13 cellular contexts compared by ENCODE assay signal in genomic region chr16:57889111-57889510, GRCh38.
A peak's percentile ranks its signal among the peaks of the same experiment; 100 is the strongest.
DNase-seq lines count a peak whose midpoint lies in the region; ATAC-seq and TF ChIP-seq lines count a peak whose summit lies in the region.
"Had no signal": no experiment of that assay in that cellular context is flagged by ENCODE, and none has a peak within 500 bp of the region (broad histone marks: within the 10 kb centered on the region; RNA-seq: fewer than 3 reads in every experiment).

No MANE protein-coding gene starts in this region.

- intact Hi-C loops in natural killer cell (cut with micrococcal nuclease): loop anchor here (10.0 kb wide), 1 partner anchor 406 kb away; the partner anchor contains the start of gene PRSS54
- intact Hi-C loops in spleen (cut with DNase I; ENCODE audit: low total_unique reads): no loop called here

- no peak for DNase-seq in stimulated activated naive CD8-positive, alpha-beta T cell treated with anti-CD3 and anti-CD28 coated beads, Interleukin-15, amount 100 ng/mL, for 72 hours
- DNase-seq in central memory CD8-positive, alpha-beta T cell (ENCODE audit: low spot score in 2 of 2): no peak
- DNase-seq in natural killer cell (no peak), spleen (peak; percentile 31), GM13976 (ENCODE audit: low spot score) (no peak)
- no peak for DNase-seq in activated naive CD4-positive, alpha-beta T cell (lab: John Stamatoyannopoulos, UW)
- DNase-seq: AML-193; Caco-2; CD4-positive, alpha-beta T cell had no signal

- peaks cover 5 to 51% (median 20%) of the 10 kb centered on the region in 6 donors for H3K4me1 ChIP-seq in spleen
- H3K4me1 ChIP-seq: HAP-1 had no signal

- H3K36me3 ChIP-seq in spleen: no peaks in the 10 kb centered on the region
- H3K36me3 ChIP-seq: HAP-1 had no signal

- 87 to 96% (median 94%) methylated on average over 4 of the region's 4 CpGs for WGBS in spleen, 5 donors

- peak overlapping the region in 3 of 8 donors; percentile 52 to 73 (median 57) for H3K27ac ChIP-seq in spleen
- H3K27ac ChIP-seq: C4-2B had no signal

- peaks cover 0 to 48% (median 8%) of the 10 kb centered on the region in 7 donors for H3K27me3 ChIP-seq in spleen (replicated peaks in 1 of 7)

- no peak overlapping the region for H3K4me3 ChIP-seq in spleen
- H3K4me3 ChIP-seq: HAP-1 had no signal

- TF ChIP-seq CTCF in natural killer cell (IDR thresholded peaks at IDR 0.05) (no peak), spleen (IDR thresholded peaks at IDR 0.05 in 8 of 11, conservative IDR thresholded peaks at IDR 0.05 in 3 of 11) (no peak), GM13976 (IDR thresholded peaks at IDR 0.05; ENCODE audit: borderline replicate concordance, control extremely low read depth, extremely low read depth, insufficient read depth, missing control alignments) (no peak)

- TF ChIP-seq POLR2A in spleen (IDR thresholded peaks at IDR 0.05): no peak

- H3K4me3 Mint-ChIP-seq in stimulated activated naive CD8-positive, alpha-beta T cell treated with anti-CD3 and anti-CD28 coated beads, Interleukin-15, Interleukin-2, amounts not matched to agents 100 ng/mL and 50 ng/mL, for 24 hours: no peak overlapping the region
- H3K4me3 Mint-ChIP-seq in stimulated activated naive CD8-positive, alpha-beta T cell treated with anti-CD3 and anti-CD28 coated beads, Interleukin-15, amount 100 ng/mL, for 72 hours: no peak overlapping the region
- no peak overlapping the region for H3K4me3 Mint-ChIP-seq in central memory CD8-positive, alpha-beta T cell
- peak overlapping the region; percentile 72 for H3K4me3 Mint-ChIP-seq in natural killer cell
- H3K4me3 Mint-ChIP-seq: CD4-positive, alpha-beta T cell had no signal

- H3K27ac Mint-ChIP-seq in stimulated activated naive CD8-positive, alpha-beta T cell treated with anti-CD3 and anti-CD28 coated beads, Interleukin-15, Interleukin-2, amounts not matched to agents 100 ng/mL and 50 ng/mL, for 24 hours: peak overlapping the region; percentile 45
- H3K27ac Mint-ChIP-seq in stimulated activated naive CD8-positive, alpha-beta T cell treated with anti-CD3 and anti-CD28 coated beads, Interleukin-15, amount 100 ng/mL, for 72 hours: no peak overlapping the region
- H3K27ac Mint-ChIP-seq in central memory CD8-positive, alpha-beta T cell (ENCODE audit: low read depth): peak overlapping the region; percentile 32
- peak overlapping the region; percentile 89 to 92 for H3K27ac Mint-ChIP-seq in natural killer cell
- H3K27ac Mint-ChIP-seq: CD4-positive, alpha-beta T cell had no signal

- no peaks in the 10 kb centered on the region for H3K9me3 ChIP-seq in spleen
- H3K9me3 ChIP-seq: Caco-2, HAP-1 had no signal

- H3K9me3 Mint-ChIP-seq in stimulated activated naive CD8-positive, alpha-beta T cell treated with anti-CD3 and anti-CD28 coated beads, Interleukin-15, Interleukin-2, amounts not matched to agents 100 ng/mL and 50 ng/mL, for 24 hours: no peaks in the 10 kb centered on the region
- H3K9me3 Mint-ChIP-seq in stimulated activated naive CD8-positive, alpha-beta T cell treated with anti-CD3 and anti-CD28 coated beads, Interleukin-15, amount 100 ng/mL, for 72 hours: no peaks in the 10 kb centered on the region
- no peaks in the 10 kb centered on the region for H3K9me3 Mint-ChIP-seq in central memory CD8-positive, alpha-beta T cell
- no peaks in the 10 kb centered on the region for H3K9me3 Mint-ChIP-seq in natural killer cell
- H3K9me3 Mint-ChIP-seq: CD4-positive, alpha-beta T cell had no signal

- ATAC-seq in stimulated activated naive CD8-positive, alpha-beta T cell treated with anti-CD3 and anti-CD28 coated beads, Interleukin-15, amount 100 ng/mL, for 72 hours: no peak
- no peak for ATAC-seq in central memory CD8-positive, alpha-beta T cell (replicated peaks; ENCODE audit: extremely low read depth, poor library complexity, severe bottlenecking)
- ATAC-seq in natural killer cell (no peak), GM21526 (IDR thresholded peaks at IDR 0.05; ENCODE audit: low FRiP score, unreplicated experiment) (no peak)

- peaks cover 7% of the 10 kb centered on the region for H3K4me1 Mint-ChIP-seq in stimulated activated naive CD8-positive, alpha-beta T cell treated with anti-CD3 and anti-CD28 coated beads, Interleukin-15, Interleukin-2, amounts not matched to agents 100 ng/mL and 50 ng/mL, for 24 hours (ENCODE audit: low read depth)
- peaks cover 10% of the 10 kb centered on the region for H3K4me1 Mint-ChIP-seq in stimulated activated naive CD8-positive, alpha-beta T cell treated with anti-CD3 and anti-CD28 coated beads, Interleukin-15, amount 100 ng/mL, for 72 hours
- H3K4me1 Mint-ChIP-seq in central memory CD8-positive, alpha-beta T cell: peaks cover 11% of the 10 kb centered on the region
- peaks cover 53% of the 10 kb centered on the region in 2 donors for H3K4me1 Mint-ChIP-seq in natural killer cell

- H3K36me3 Mint-ChIP-seq in stimulated activated naive CD8-positive, alpha-beta T cell treated with anti-CD3 and anti-CD28 coated beads, Interleukin-15, Interleukin-2, amounts not matched to agents 100 ng/mL and 50 ng/mL, for 24 hours (ENCODE audit: low read depth): no peaks in the 10 kb centered on the region
- no peaks in the 10 kb centered on the region for H3K36me3 Mint-ChIP-seq in central memory CD8-positive, alpha-beta T cell (ENCODE audit: insufficient read depth)
- no peaks in the 10 kb centered on the region for H3K36me3 Mint-ChIP-seq in natural killer cell

- in situ Hi-C loops in GM13976 (cut with MboI; ENCODE audit: low sequenced_read_pairs, unreplicated experiment): no loop called here

- H3K27me3 Mint-ChIP-seq in stimulated activated naive CD8-positive, alpha-beta T cell treated with anti-CD3 and anti-CD28 coated beads, Interleukin-15, Interleukin-2, amounts not matched to agents 100 ng/mL and 50 ng/mL, for 24 hours: peaks cover 45% of the 10 kb centered on the region
- H3K27me3 Mint-ChIP-seq in stimulated activated naive CD8-positive, alpha-beta T cell treated with anti-CD3 and anti-CD28 coated beads, Interleukin-15, amount 100 ng/mL, for 72 hours: peaks cover 63% of the 10 kb centered on the region
- H3K27me3 Mint-ChIP-seq in central memory CD8-positive, alpha-beta T cell: peaks cover 49% of the 10 kb centered on the region
- H3K27me3 Mint-ChIP-seq in natural killer cell (ENCODE audit: low read depth in 2 of 2): peaks cover 0 to 9% of the 10 kb centered on the region in 2 donors

Comparison
In these comparisons a context has a peak if more than half of its experiments do, and no peak if none do; other contexts are left out.
1. H3K27ac Mint-ChIP-seq: peak in stimulated activated naive CD8-positive, alpha-beta T cell treated with anti-CD3 and anti-CD28 coated beads, Interleukin-15, Interleukin-2, amounts not matched to agents 100 ng/mL and 50 ng/mL, for 24 hours (single experiment), central memory CD8-positive, alpha-beta T cell (single experiment) and natural killer cell (2 of 2); none in stimulated activated naive CD8-positive, alpha-beta T cell treated with anti-CD3 and anti-CD28 coated beads, Interleukin-15, amount 100 ng/mL, for 72 hours (0 of 2).